Comparison of ENCODE assay signal across 23 cellular contexts in genomic region chr12:98156697-98157096, GRCh38.
"Had no signal": no experiment of that assay in that cellular context is flagged by ENCODE, and none has a peak within 500 bp of the region (broad histone marks: within the 10 kb centered on the region; RNA-seq: fewer than 3 reads in every experiment).

No MANE protein-coding gene starts in this region.

- H3K36me3 Mint-ChIP-seq: natural killer cell treated with Interleukin-12 subunit alpha and Interleukin-12 subunit beta and Interleukin-15 and Interleukin-18, amount 100 ng/mL, for 72 hours had no signal

- H3K4me1 ChIP-seq: pancreas, tibial artery, upper lobe of left lung, uterus had no signal

- H3K27ac ChIP-seq: heart left ventricle, pancreas, tibial artery, upper lobe of left lung, uterus had no signal

- H3K4me2 ChIP-seq: smooth muscle cell had no signal

- H3K27me3 Mint-ChIP-seq: progenitor cell of endocrine pancreas had no signal

- H3K27me3 ChIP-seq: pancreas, tibial artery, upper lobe of left lung, uterus had no signal

- H3K4me3 ChIP-seq: heart left ventricle, lung, pancreas, smooth muscle cell, tibial artery, upper lobe of left lung, uterus had no signal

- H3K4me3 Mint-ChIP-seq: endodermal cell; natural killer cell treated with Interleukin-12 subunit alpha and Interleukin-12 subunit beta and Interleukin-15 and Interleukin-18, amount 100 ng/mL, for 72 hours had no signal

- ATAC-seq: heart left ventricle; left colon; left ventricle myocardium superior; natural killer cell treated with Interleukin-12 subunit alpha and Interleukin-12 subunit beta and Interleukin-15 and Interleukin-18, amount 100 ng/mL, for 72 hours; pancreas; right cardiac atrium; stimulated activated naive CD8-positive, alpha-beta T cell treated with anti-CD3 and anti-CD28 coated beads, Interleukin-15, Interleukin-2, amounts not matched to agents 100 U/mL and 50 U/mL, for 24 hours had no signal

- H3K27ac Mint-ChIP-seq: endodermal cell; natural killer cell treated with Interleukin-12 subunit alpha and Interleukin-12 subunit beta and Interleukin-15 and Interleukin-18, amount 100 ng/mL, for 72 hours; progenitor cell of endocrine pancreas had no signal

- FAIRE-seq: endothelial cell of umbilical vein, pancreas had no signal

- H3K36me3 ChIP-seq: heart left ventricle, pancreas, tibial artery, upper lobe of left lung, uterus had no signal

- H3K9me3 ChIP-seq: heart left ventricle, pancreas, tibial artery, upper lobe of left lung, uterus had no signal

- DNase-seq: dermis blood vessel endothelial cell; endodermal cell; erythroblast; foreskin melanocyte; heart left ventricle; hippocampal formation; left colon; left ventricle myocardium superior; mesenchymal stem cell; midbrain; occipital lobe; pancreas; right cardiac atrium; stimulated activated CD4-positive, alpha-beta T cell treated with anti-CD3 and anti-CD28 coated beads, Interleukin-2, amount 100 ng/mL, for 48 hours; stimulated activated naive CD8-positive, alpha-beta T cell treated with anti-CD3 and anti-CD28 coated beads, Interleukin-15, Interleukin-2, amounts not matched to agents 100 U/mL and 50 U/mL, for 24 hours; tibial artery; upper lobe of left lung; uterus had no signal
